In genomic region chr18:9333441-9334350, GRCh38 we compare ENCODE assay signal across 1 cellular context.
TF ChIP-seq lines count a peak whose summit lies in the region.

No MANE protein-coding gene starts in this region.

TF ChIP-seq in HEK293, 187 proteins besides CTCF, POLR2A, EP300 and RAD21 (continued from another document):
- no peak for TF ChIP-seq ZBTB11 (tag by site-specific recombination; conservative IDR thresholded peaks at IDR 0.05; ENCODE audit: low read depth)
- TF ChIP-seq SCRT1 (tag by site-specific recombination; IDR thresholded peaks at IDR 0.05; ENCODE audit: borderline replicate concordance) = no peak
- TF ChIP-seq, protein P1, sequence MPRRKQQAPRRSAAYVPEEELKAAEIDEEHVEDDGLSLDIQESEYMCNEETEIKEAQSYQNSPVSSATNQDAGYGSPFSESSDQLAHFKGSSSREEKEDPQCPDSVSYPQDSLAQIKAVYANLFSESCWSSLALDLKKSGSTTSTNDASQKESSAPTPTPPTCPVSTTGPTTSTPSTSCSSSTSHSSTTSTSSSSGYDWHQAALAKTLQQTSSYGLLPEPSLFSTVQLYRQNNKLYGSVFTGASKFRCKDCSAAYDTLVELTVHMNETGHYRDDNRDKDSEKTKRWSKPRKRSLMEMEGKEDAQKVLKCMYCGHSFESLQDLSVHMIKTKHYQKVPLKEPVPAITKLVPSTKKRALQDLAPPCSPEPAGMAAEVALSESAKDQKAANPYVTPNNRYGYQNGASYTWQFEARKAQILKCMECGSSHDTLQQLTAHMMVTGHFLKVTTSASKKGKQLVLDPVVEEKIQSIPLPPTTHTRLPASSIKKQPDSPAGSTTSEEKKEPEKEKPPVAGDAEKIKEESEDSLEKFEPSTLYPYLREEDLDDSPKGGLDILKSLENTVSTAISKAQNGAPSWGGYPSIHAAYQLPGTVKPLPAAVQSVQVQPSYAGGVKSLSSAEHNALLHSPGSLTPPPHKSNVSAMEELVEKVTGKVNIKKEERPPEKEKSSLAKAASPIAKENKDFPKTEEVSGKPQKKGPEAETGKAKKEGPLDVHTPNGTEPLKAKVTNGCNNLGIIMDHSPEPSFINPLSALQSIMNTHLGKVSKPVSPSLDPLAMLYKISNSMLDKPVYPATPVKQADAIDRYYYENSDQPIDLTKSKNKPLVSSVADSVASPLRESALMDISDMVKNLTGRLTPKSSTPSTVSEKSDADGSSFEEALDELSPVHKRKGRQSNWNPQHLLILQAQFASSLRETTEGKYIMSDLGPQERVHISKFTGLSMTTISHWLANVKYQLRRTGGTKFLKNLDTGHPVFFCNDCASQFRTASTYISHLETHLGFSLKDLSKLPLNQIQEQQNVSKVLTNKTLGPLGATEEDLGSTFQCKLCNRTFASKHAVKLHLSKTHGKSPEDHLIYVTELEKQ (tag by site-specific recombination; IDR thresholded peaks at IDR 0.05; ENCODE audit: borderline replicate concordance) = no peak
- 0 out of 2 replicates have a peak, but pooled peaks have one; percentile 11 for TF ChIP-seq ZSCAN18 (tag by site-specific recombination; IDR thresholded peaks at IDR 0.05)
- TF ChIP-seq SP7 (tag by site-specific recombination; IDR thresholded peaks at IDR 0.05) = 0 out of 2 replicates have a peak, but pooled peaks have one; percentile 10
- TF ChIP-seq PRDM2 (tag by site-specific recombination; IDR thresholded peaks at IDR 0.05; ENCODE audit: borderline replicate concordance) = no peak
- peak; percentile 44; the same call in 1 of the 2 replicates for TF ChIP-seq ZBTB8A (tag by site-specific recombination; IDR thresholded peaks at IDR 0.05)
